In the genomic region with DNA sequence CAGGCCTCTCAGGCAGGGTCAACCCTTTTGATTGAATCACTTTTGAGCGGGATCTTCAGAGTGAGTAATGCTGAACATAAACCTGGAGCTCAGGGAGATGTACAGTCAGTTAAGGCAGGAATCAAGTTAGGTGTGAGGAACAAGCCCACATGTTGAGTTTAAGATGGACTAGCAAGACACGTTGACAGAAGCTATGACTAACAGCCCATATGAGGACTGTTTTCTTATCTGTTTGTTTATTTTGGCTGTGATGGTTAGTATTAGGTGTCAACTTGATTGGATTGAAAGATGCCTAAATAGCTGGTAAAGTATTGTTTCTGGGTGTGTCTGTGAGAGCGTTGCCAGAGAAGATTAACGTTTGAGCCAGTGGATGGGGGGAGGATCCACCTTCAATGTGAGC, we compare ENCODE assay signal across 22 cellular contexts.
DNase-seq lines count a peak whose midpoint lies in the region; ATAC-seq and TF ChIP-seq lines count a peak whose summit lies in the region.
"Had no signal": no experiment of that assay in that cellular context is flagged by ENCODE, and none has a peak within 500 bp of the region (broad histone marks: within the 10 kb centered on the region; RNA-seq: fewer than 3 reads in every experiment).

No MANE protein-coding gene starts in this region.

- ATAC-seq in PC-3: peak; percentile 35
- ATAC-seq: CD8-positive, alpha-beta T cell had no signal

- H4K20me1 ChIP-seq in PC-3 (ENCODE audit: low read length) (no peaks in the 10 kb centered on the region), OCI-LY7 (ENCODE audit: insufficient read depth, low read length) (no peaks in the 10 kb centered on the region)

- H3K27ac ChIP-seq in HEK293 (ENCODE audit: extremely low read depth, low read depth, low read length) (no peak overlapping the region), PC-3 (ENCODE audit: low read length) (peak overlapping the region; percentile 24), epithelial cell of prostate (no peak overlapping the region), OCI-LY7 (ENCODE audit: low read depth, low read length, poor library complexity, severe bottlenecking) (no peak overlapping the region)

- POLR2A ChIA-PET in HEK293 (lab: Yijun Ruan, JAX): no interaction called here
- POLR2A ChIA-PET in PC-3 (lab: Charles Lee; ENCODE audit: unreplicated experiment): no interaction called here
- POLR2A ChIA-PET in OCI-LY7 (lab: Charles Lee): no interaction called here

- CTCF ChIA-PET in HEK293 (lab: Yijun Ruan, JAX): no interaction called here
- CTCF ChIA-PET in PC-3 (lab: Charles Lee): no interaction called here
- CTCF ChIA-PET in OCI-LY7 (lab: Charles Lee; ENCODE audit: unreplicated experiment): no interaction called here

- H3K79me2 ChIP-seq in PC-3 (ENCODE audit: low read length): no peaks in the 10 kb centered on the region
- H3K79me2 ChIP-seq in OCI-LY7 (ENCODE audit: insufficient read depth, low read depth, low read length): no peaks in the 10 kb centered on the region

- H3K4me1 ChIP-seq in HEK293 (ENCODE audit: control insufficient read depth, insufficient read depth, low read length): 0 out of 2 replicates have a peak, but pooled peaks cover 2% of the 10 kb centered on the region
- peaks cover 54% of the 10 kb centered on the region for H3K4me1 ChIP-seq in PC-3 (ENCODE audit: insufficient read depth, low read length)
- H3K4me1 ChIP-seq in OCI-LY7 (ENCODE audit: insufficient read depth, low read length, poor library complexity, severe bottlenecking): no peaks in the 10 kb centered on the region
- H3K4me1 ChIP-seq: HAP-1 had no signal

- H3K9me2 ChIP-seq in PC-3 (replicated peaks; ENCODE audit: low read length): no peaks in the 10 kb centered on the region
- H3K9me2 ChIP-seq in OCI-LY7 (ENCODE audit: insufficient read depth, low read length): no peaks in the 10 kb centered on the region
- H3K9me2 ChIP-seq: SK-N-SH had no signal

- no peaks in the 10 kb centered on the region for H3K27me3 ChIP-seq in PC-3 (ENCODE audit: low read length)

- BruUV-seq in PC-3 (replicated peaks; lab: Mats Ljungman, UMichigan) (no TSS peak), OCI-LY7 (replicated peaks; lab: Mats Ljungman, UMichigan) (no TSS peak)

- no peak overlapping the region for H3K4me3 ChIP-seq in HEK293 (ENCODE audit: low read depth, low read length)
- H3K4me3 ChIP-seq in PC-3 (ENCODE audit: low read length): no peak overlapping the region
- H3K4me3 ChIP-seq in OCI-LY7 (ENCODE audit: low read depth, low read length, poor library complexity, severe bottlenecking): no peak overlapping the region
- H3K4me3 ChIP-seq: HAP-1 had no signal

- intact Hi-C loops in PC-3 (cut with micrococcal nuclease) (no loop called here), OCI-LY7 (cut with micrococcal nuclease; ENCODE audit: unreplicated experiment) (no loop called here)

- in situ Hi-C loops in GM13976 (cut with MboI; ENCODE audit: low sequenced_read_pairs, unreplicated experiment): no loop called here

- TF ChIP-seq CTCF in HEK293 (tag by site-specific recombination; IDR thresholded peaks at IDR 0.05): no peak
- TF ChIP-seq CTCF in PC-3 (conservative IDR thresholded peaks at IDR 0.05; ENCODE audit: low read depth, low read length): no peak
- TF ChIP-seq CTCF in OCI-LY7 (conservative IDR thresholded peaks at IDR 0.05; ENCODE audit: low read length): no peak
- no peak for TF ChIP-seq CTCF in GM13976 (IDR thresholded peaks at IDR 0.05; ENCODE audit: borderline replicate concordance, control extremely low read depth, extremely low read depth, insufficient read depth, missing control alignments)

- no peak overlapping the region for H3K9ac ChIP-seq in PC-3 (ENCODE audit: low read length)
- H3K9ac ChIP-seq: SK-N-SH had no signal

- peaks cover 3% of the 10 kb centered on the region for H3F3A ChIP-seq in PC-3 (ENCODE audit: low read length, unreplicated experiment)

- no peak overlapping the region for H2AFZ ChIP-seq in PC-3 (ENCODE audit: low read length)
- no peak overlapping the region for H2AFZ ChIP-seq in OCI-LY7 (ENCODE audit: low read length)

- no peaks in the 10 kb centered on the region for H3K36me3 ChIP-seq in HEK293 (ENCODE audit: control insufficient read depth in 2 of 2, insufficient read depth in 1 of 2, low read length in 2 of 2)
- no peaks in the 10 kb centered on the region for H3K36me3 ChIP-seq in PC-3 (ENCODE audit: low read depth, low read length)
- no peaks in the 10 kb centered on the region for H3K36me3 ChIP-seq in OCI-LY7 (ENCODE audit: insufficient read depth, low read length)
- H3K36me3 ChIP-seq: HAP-1 had no signal

- H3K4me2 ChIP-seq in PC-3 (ENCODE audit: low read length) (no peak overlapping the region), OCI-LY7 (ENCODE audit: low read length) (no peak overlapping the region)
- H3K4me2 ChIP-seq: SK-N-SH had no signal

- peak; percentile 9 for DNase-seq in A172 (ENCODE audit: low spot score)
- peak; percentile 73 for DNase-seq in PC-3
- DNase-seq in epithelial cell of prostate (ENCODE audit: low read depth, low spot score): peak; percentile 50
- no peak for DNase-seq in activated CD4-positive, CD25-positive, alpha-beta regulatory T cell (lab: John Stamatoyannopoulos, UW)
- DNase-seq in CD1c-positive myeloid dendritic cell (ENCODE audit: extremely low spot score): no peak
- DNase-seq in OCI-LY7 (ENCODE audit: low spot score): no peak
- no peak for DNase-seq in GM13976 (ENCODE audit: low spot score)
- DNase-seq: C1 segment of cervical spinal cord; Caco-2; CD8-positive, alpha-beta T cell; DMS 273 treated with DMSO at 0.1 percent for 48 hours; DND-41; GOT3; MV-4-11; NCI-H1105; NCI-H1436 treated with DMSO at 0.1 percent for 48 hours; NCI-H187 treated with DMSO at 0.1 percent for 48 hours; NCI-H69; SK-N-SH; SW 1271 had no signal

- H3K9me3 ChIP-seq in HEK293 (ENCODE audit: control insufficient read depth, insufficient read depth, low read depth, low read length): no peaks in the 10 kb centered on the region
- H3K9me3 ChIP-seq in PC-3 (ENCODE audit: low read length): no peaks in the 10 kb centered on the region
- no peaks in the 10 kb centered on the region for H3K9me3 ChIP-seq in OCI-LY7 (ENCODE audit: low read length)
- H3K9me3 ChIP-seq: Caco-2, HAP-1, SK-N-SH had no signal

TF ChIP-seq in HEK293, 187 proteins besides CTCF, POLR2A, EP300 and RAD21 (continues in another document):
- TF ChIP-seq OVOL3 (tag by site-specific recombination; IDR thresholded peaks at IDR 0.05): no peak
- TF ChIP-seq, protein P1, sequence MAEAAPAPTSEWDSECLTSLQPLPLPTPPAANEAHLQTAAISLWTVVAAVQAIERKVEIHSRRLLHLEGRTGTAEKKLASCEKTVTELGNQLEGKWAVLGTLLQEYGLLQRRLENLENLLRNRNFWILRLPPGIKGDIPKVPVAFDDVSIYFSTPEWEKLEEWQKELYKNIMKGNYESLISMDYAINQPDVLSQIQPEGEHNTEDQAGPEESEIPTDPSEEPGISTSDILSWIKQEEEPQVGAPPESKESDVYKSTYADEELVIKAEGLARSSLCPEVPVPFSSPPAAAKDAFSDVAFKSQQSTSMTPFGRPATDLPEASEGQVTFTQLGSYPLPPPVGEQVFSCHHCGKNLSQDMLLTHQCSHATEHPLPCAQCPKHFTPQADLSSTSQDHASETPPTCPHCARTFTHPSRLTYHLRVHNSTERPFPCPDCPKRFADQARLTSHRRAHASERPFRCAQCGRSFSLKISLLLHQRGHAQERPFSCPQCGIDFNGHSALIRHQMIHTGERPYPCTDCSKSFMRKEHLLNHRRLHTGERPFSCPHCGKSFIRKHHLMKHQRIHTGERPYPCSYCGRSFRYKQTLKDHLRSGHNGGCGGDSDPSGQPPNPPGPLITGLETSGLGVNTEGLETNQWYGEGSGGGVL (tag by site-specific recombination; IDR thresholded peaks at IDR 0.05): 0 out of 2 replicates have a peak, but pooled peaks have one; percentile 18
- TF ChIP-seq KLF10 (tag by site-specific recombination; IDR thresholded peaks at IDR 0.05): no peak
- TF ChIP-seq, protein P2, sequence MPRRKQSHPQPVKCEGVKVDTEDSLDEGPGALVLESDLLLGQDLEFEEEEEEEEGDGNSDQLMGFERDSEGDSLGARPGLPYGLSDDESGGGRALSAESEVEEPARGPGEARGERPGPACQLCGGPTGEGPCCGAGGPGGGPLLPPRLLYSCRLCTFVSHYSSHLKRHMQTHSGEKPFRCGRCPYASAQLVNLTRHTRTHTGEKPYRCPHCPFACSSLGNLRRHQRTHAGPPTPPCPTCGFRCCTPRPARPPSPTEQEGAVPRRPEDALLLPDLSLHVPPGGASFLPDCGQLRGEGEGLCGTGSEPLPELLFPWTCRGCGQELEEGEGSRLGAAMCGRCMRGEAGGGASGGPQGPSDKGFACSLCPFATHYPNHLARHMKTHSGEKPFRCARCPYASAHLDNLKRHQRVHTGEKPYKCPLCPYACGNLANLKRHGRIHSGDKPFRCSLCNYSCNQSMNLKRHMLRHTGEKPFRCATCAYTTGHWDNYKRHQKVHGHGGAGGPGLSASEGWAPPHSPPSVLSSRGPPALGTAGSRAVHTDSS (tag by site-specific recombination; IDR thresholded peaks at IDR 0.05): no peak
- TF ChIP-seq OSR2 (tag by site-specific recombination; IDR thresholded peaks at IDR 0.05): peak; percentile 15; the same call in 1 of the 2 replicates
- TF ChIP-seq ZNF132 (tag by site-specific recombination; IDR thresholded peaks at IDR 0.05; ENCODE audit: borderline replicate concordance): no peak
- no peak for TF ChIP-seq ZBTB8A (tag by site-specific recombination; IDR thresholded peaks at IDR 0.05)
- no peak for TF ChIP-seq ZNF248 (tag by site-specific recombination; IDR thresholded peaks at IDR 0.05)
- TF ChIP-seq KLF7 (tag by site-specific recombination; IDR thresholded peaks at IDR 0.05; ENCODE audit: borderline replicate concordance): no peak
- peak; percentile 27; the same call in 1 of the 2 replicates for TF ChIP-seq KLF8 (tag by site-specific recombination; IDR thresholded peaks at IDR 0.05)
- no peak for TF ChIP-seq ZNF747 (tag by site-specific recombination; IDR thresholded peaks at IDR 0.05)
- no peak for TF ChIP-seq MZF1 (tag by site-specific recombination; IDR thresholded peaks at IDR 0.05; ENCODE audit: borderline replicate concordance)
- TF ChIP-seq, protein P3, sequence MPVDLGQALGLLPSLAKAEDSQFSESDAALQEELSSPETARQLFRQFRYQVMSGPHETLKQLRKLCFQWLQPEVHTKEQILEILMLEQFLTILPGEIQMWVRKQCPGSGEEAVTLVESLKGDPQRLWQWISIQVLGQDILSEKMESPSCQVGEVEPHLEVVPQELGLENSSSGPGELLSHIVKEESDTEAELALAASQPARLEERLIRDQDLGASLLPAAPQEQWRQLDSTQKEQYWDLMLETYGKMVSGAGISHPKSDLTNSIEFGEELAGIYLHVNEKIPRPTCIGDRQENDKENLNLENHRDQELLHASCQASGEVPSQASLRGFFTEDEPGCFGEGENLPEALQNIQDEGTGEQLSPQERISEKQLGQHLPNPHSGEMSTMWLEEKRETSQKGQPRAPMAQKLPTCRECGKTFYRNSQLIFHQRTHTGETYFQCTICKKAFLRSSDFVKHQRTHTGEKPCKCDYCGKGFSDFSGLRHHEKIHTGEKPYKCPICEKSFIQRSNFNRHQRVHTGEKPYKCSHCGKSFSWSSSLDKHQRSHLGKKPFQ (tag by site-specific recombination; IDR thresholded peaks at IDR 0.05): no peak

Comparison
In these comparisons a context has a peak if more than half of its experiments do, and no peak if none do; other contexts are left out.
1. DNase-seq: peak in A172 (single experiment), PC-3 (single experiment) and epithelial cell of prostate (single experiment); none in activated CD4-positive, CD25-positive, alpha-beta regulatory T cell (0 of 4), CD1c-positive myeloid dendritic cell (single experiment), OCI-LY7 (single experiment) and GM13976 (single experiment).